8 cellular contexts compared by ENCODE assay signal in genomic region chr17:76671123-76671911, GRCh38. TPM values are rescaled to one million over a fixed set of nuclear protein-coding genes. Genes with fewer than 3 reads are reported as not detected.
DNase-seq lines count a peak whose midpoint lies in the region; ATAC-seq and TF ChIP-seq lines count a peak whose summit lies in the region.

No MANE protein-coding gene starts in this region.

- H3K36me3 ChIP-seq in BJ (ENCODE audit: control insufficient read depth, insufficient read depth, low read length): 0 out of 2 replicates have a peak, but pooled peaks cover 2% of the 10 kb centered on the region
- no peaks in the 10 kb centered on the region for H3K36me3 ChIP-seq in colonic mucosa

- H3K27ac ChIP-seq in colonic mucosa: peak overlapping the region; percentile 99

- ATAC-seq in GM19324 (IDR thresholded peaks at IDR 0.05; ENCODE audit: low FRiP score, unreplicated experiment): peak; percentile 96
- ATAC-seq in HG03460 (IDR thresholded peaks at IDR 0.05; ENCODE audit: unreplicated experiment): peak; percentile 96

- intact Hi-C loops in colonic mucosa (cut with DNase I): no loop called here

- DNase-seq in BJ (ENCODE audit: low read depth) (peak; percentile 98), NCI-H524 treated with DMSO at 0.1 percent for 48 hours (lab: John Stamatoyannopoulos, UW) (peak; percentile 100), colonic mucosa (peak; percentile 100), kidney tubule cell (ENCODE audit: low spot score) (peak; percentile 100)
- DNase-seq in activated CD4-positive, alpha-beta T cell treated with anti-CD3 and anti-CD28 coated beads for 48 hours: peak; percentile 100
- peak; percentile 96 to 97 for DNase-seq in stimulated activated CD4-positive, alpha-beta T cell treated with anti-CD3 and anti-CD28 coated beads, Interleukin-1b, Interleukin-23, amount 100 ng/mL, for 1 hour (ENCODE audit: low read depth in 2 of 2)

- H3K27me3 ChIP-seq in BJ (ENCODE audit: control insufficient read depth, insufficient read depth, low read length) (no peaks in the 10 kb centered on the region), colonic mucosa (no peaks in the 10 kb centered on the region)

- H3K9me3 ChIP-seq in colonic mucosa: no peaks in the 10 kb centered on the region

- TF ChIP-seq CTCF in BJ (IDR thresholded peaks at IDR 0.05; ENCODE audit: insufficient read depth, low read depth, low read length) (no peak), colonic mucosa (IDR thresholded peaks at IDR 0.05) (no peak)

- CTCF ChIA-PET in BJ (lab: Yijun Ruan, JAX): interaction anchor here (0.7 to 2.6 kb wide), 7 partner anchors 9 to 47 kb away, joined by 3 to 18 read pairs (median 3); no protein-coding TSS in a partner anchor

- H3K4me3 ChIP-seq in BJ (ENCODE audit: low read depth, low read length) (peak overlapping the region; percentile 57), colonic mucosa (peak overlapping the region; percentile 54)

- POLR2A ChIA-PET in BJ (lab: Charles Lee): interaction anchor here (0.6 to 1.0 kb wide), 2 partner anchors 17 to 375 kb away, joined by 4 to 5 read pairs; no protein-coding TSS in a partner anchor

- H3K9ac ChIP-seq in colonic mucosa (ENCODE audit: low read depth in 2 of 2, low read length in 2 of 2): peak overlapping the region; percentile 67 to 93

- peaks cover 12% of the 10 kb centered on the region for H3K4me1 ChIP-seq in colonic mucosa

RNA-seq across cellular contexts. Expression of gene ST6GALNAC1, which starts 27.8 kb away (rescaled TPM):
- not detected in 2 replicates for polyA plus RNA-seq in BJ (2011; rRNA removed)
- not detected in 2 replicates for polyA minus RNA-seq in BJ (2011; rRNA and poly(A)+ RNA removed)
- 100 to 1,000 TPM; 311 to 465 TPM for total RNA-seq in colonic mucosa

RNA-seq across cellular contexts. Expression of gene MXRA7, which starts 39.4 kb away (rescaled TPM):
- polyA plus RNA-seq in BJ (2011; rRNA removed): 298 and 300 TPM in 2 replicates
- polyA minus RNA-seq in BJ (2011; rRNA and poly(A)+ RNA removed): 56.2 and 75.9 TPM in 2 replicates
- total RNA-seq in colonic mucosa: 10 to 100 TPM; 20.3 to 39.3 TPM

RNA-seq across cellular contexts. Expression of gene JMJD6, which starts 55.1 kb away (rescaled TPM):
- polyA plus RNA-seq in BJ (2011; rRNA removed): 12.5 and 17.2 TPM in 2 replicates
- 14.3 and 15.1 TPM in 2 replicates for polyA minus RNA-seq in BJ (2011; rRNA and poly(A)+ RNA removed)
- 10 to 100 TPM; 38.6 to 41.6 TPM for total RNA-seq in colonic mucosa

RNA-seq across cellular contexts. Expression of gene METTL23, which starts 55.3 kb away (rescaled TPM):
- 35.0 and 49.8 TPM in 2 replicates for polyA plus RNA-seq in BJ (2011; rRNA removed)
- polyA minus RNA-seq in BJ (2011; rRNA and poly(A)+ RNA removed): 4.6 and 8.5 TPM in 2 replicates
- 10 to 100 TPM; 21.7 to 29.7 TPM for total RNA-seq in colonic mucosa

Comparison
In these comparisons a context has a peak if more than half of its experiments do, and no peak if none do; other contexts are left out.
1. Peak in every context shown above with its lines: DNase-seq, ATAC-seq, H3K4me3 ChIP-seq and H3K27ac ChIP-seq.